Comparison of ENCODE assay signal across 13 cellular contexts in genomic region chr5:17187401-17187800, GRCh38. TPM values are rescaled to one million over a fixed set of nuclear protein-coding genes. Genes with fewer than 3 reads are reported as not detected.
DNase-seq lines count a peak whose midpoint lies in the region; ATAC-seq and TF ChIP-seq lines count a peak whose summit lies in the region.
"Had no signal": no experiment of that assay in that cellular context is flagged by ENCODE, and none has a peak within 500 bp of the region (broad histone marks: within the 10 kb centered on the region; RNA-seq: fewer than 3 reads in every experiment).

No MANE protein-coding gene starts in this region.

- H3K9ac ChIP-seq in adipocyte (ENCODE audit: low read length), result no peak overlapping the region

- no peak overlapping the region for H2AFZ ChIP-seq in ACC112 (ENCODE audit: low read length, unreplicated experiment)

- H3K36me3 ChIP-seq in ACC112 (ENCODE audit: insufficient read depth, low read length) (no peaks in the 10 kb centered on the region), adipocyte (ENCODE audit: control insufficient read depth, insufficient read depth, low read length, severe bottlenecking) (no peaks in the 10 kb centered on the region), lower lobe of right lung (no peaks in the 10 kb centered on the region), left ventricle myocardium inferior (no peaks in the 10 kb centered on the region)

- no peak for TF ChIP-seq CTCF in lower lobe of right lung (IDR thresholded peaks at IDR 0.05)
- TF ChIP-seq CTCF in left ventricle myocardium inferior (IDR thresholded peaks at IDR 0.05; ENCODE audit: borderline replicate concordance), result no peak

- no peaks in the 10 kb centered on the region for H3K79me2 ChIP-seq in ACC112 (ENCODE audit: control insufficient read depth, insufficient read depth, low read length, unreplicated experiment)

- H3K4me1 ChIP-seq in ACC112 (ENCODE audit: control insufficient read depth, insufficient read depth, low read length, unreplicated experiment), result peaks cover 46% of the 10 kb centered on the region
- H3K4me1 ChIP-seq in adipocyte (ENCODE audit: control insufficient read depth, insufficient read depth, low read length), result peaks cover 73% of the 10 kb centered on the region
- peaks cover 28% of the 10 kb centered on the region for H3K4me1 ChIP-seq in lower lobe of right lung
- H3K4me1 ChIP-seq in left ventricle myocardium inferior, result peaks cover 10% of the 10 kb centered on the region

- H3K4me3 ChIP-seq in ACC112 (ENCODE audit: low read depth, low read length), result no peak overlapping the region
- H3K4me3 ChIP-seq in adipocyte (ENCODE audit: low read length), result no peak overlapping the region
- H3K4me3 ChIP-seq in lower lobe of right lung, result no peak overlapping the region
- H3K4me3 ChIP-seq in left ventricle myocardium inferior, result no peak overlapping the region
- H3K4me3 ChIP-seq: body of pancreas had no signal

- H3K27ac ChIP-seq in ACC112 (ENCODE audit: low read depth, low read length) (peak overlapping the region; percentile 77), lower lobe of right lung (peak overlapping the region; percentile 19), left ventricle myocardium inferior (replicated peaks) (no peak overlapping the region)
- H3K27ac ChIP-seq: body of pancreas had no signal

- ATAC-seq in lower lobe of right lung, result no peak
- no peak for ATAC-seq in HG03108 (IDR thresholded peaks at IDR 0.05; ENCODE audit: unreplicated experiment)
- ATAC-seq: body of pancreas; naive thymus-derived CD4-positive, alpha-beta T cell had no signal

- H3K9me3 ChIP-seq in adipocyte (ENCODE audit: control insufficient read depth, low read length) (no peaks in the 10 kb centered on the region), lower lobe of right lung (no peaks in the 10 kb centered on the region), left ventricle myocardium inferior (replicated peaks) (no peaks in the 10 kb centered on the region)
- H3K9me3 ChIP-seq: body of pancreas had no signal

- no peaks in the 10 kb centered on the region for H3K27me3 ChIP-seq in ACC112 (ENCODE audit: insufficient read depth, low read length)
- H3K27me3 ChIP-seq in adipocyte (replicated peaks; ENCODE audit: control insufficient read depth, insufficient read depth, low read length), result no peaks in the 10 kb centered on the region
- no peaks in the 10 kb centered on the region for H3K27me3 ChIP-seq in lower lobe of right lung (ENCODE audit: low read depth)
- H3K27me3 ChIP-seq in left ventricle myocardium inferior (ENCODE audit: low read depth), result no peaks in the 10 kb centered on the region
- H3K27me3 ChIP-seq: body of pancreas had no signal

- DNase-seq in HS-5 (ENCODE audit: low read depth) (peak; percentile 69), adipocyte (ENCODE audit: low read depth) (peak; percentile 24), lower lobe of right lung (no peak), NCI-H1436 treated with DMSO at 0.1 percent for 48 hours (lab: John Stamatoyannopoulos, UW) (no peak), left ventricle myocardium inferior (no peak), NCI-H526 (lab: John Stamatoyannopoulos, UW) (no peak)
- DNase-seq: body of pancreas; naive thymus-derived CD4-positive, alpha-beta T cell; NCI-H2227 treated with DMSO at 0.1 percent for 48 hours; retina; stimulated activated CD4-positive, alpha-beta T cell treated with anti-CD3 and anti-CD28 coated beads, Interleukin-1b, Interleukin-23, amount 100 ng/mL, for 48 hours had no signal

- intact Hi-C loops in lower lobe of right lung (cut with DNase I), result loop anchor here (10.0 kb wide), 1 partner anchor 393 kb away; no protein-coding TSS in a partner anchor
- intact Hi-C loops in left ventricle myocardium inferior (cut with micrococcal nuclease), result no loop called here

RNA-seq across cellular contexts. Expression of gene BASP1, which starts 30.0 kb away (rescaled TPM):
- total RNA-seq in lower lobe of right lung, result 25.8 TPM
- 3.7 TPM for total RNA-seq in left ventricle myocardium inferior

Comparison
In these comparisons a context has a peak if more than half of its experiments do, and no peak if none do; other contexts are left out.
1. DNase-seq: peak in HS-5 (single experiment) and adipocyte (single experiment); none in lower lobe of right lung (single experiment), NCI-H1436 treated with DMSO at 0.1 percent for 48 hours (single experiment), left ventricle myocardium inferior (single experiment) and NCI-H526 (0 of 2).